In the genomic region with DNA sequence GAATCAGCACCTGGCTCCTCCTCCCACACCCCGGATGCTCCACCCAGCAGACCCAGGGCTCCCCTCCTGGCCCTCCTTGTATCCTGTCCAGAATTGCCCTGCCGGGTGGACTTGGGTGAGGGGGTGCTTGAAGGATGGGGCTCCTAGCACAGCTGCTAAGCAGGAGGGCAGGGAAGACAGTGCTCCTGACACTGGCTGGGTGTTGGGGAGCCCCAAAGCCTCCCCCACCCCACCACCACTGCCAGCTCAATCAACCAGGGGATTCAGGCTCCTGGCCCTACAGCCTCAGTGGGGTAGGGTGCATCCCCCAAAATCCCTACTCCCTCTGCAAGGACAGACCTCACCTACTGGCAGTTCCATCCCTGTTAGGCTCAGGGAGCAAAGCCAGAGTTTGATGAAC, we compare ENCODE assay signal across 32 cellular contexts. TPM values are rescaled to one million over a fixed set of nuclear protein-coding genes. Genes with fewer than 3 reads are reported as not detected.
"Had no signal": no experiment of that assay in that cellular context is flagged by ENCODE, and none has a peak within 500 bp of the region (broad histone marks: within the 10 kb centered on the region; RNA-seq: fewer than 3 reads in every experiment).

No MANE protein-coding gene starts in this region.

- H3K4me3 Mint-ChIP-seq: stimulated activated effector memory CD8-positive, alpha-beta T cell treated with anti-CD3 and anti-CD28 coated beads, Interleukin-12 subunit alpha, Interleukin-12 subunit beta, amount 100 ng/mL, for 72 hours; stimulated activated memory B cell treated with anti-CD40 and anti-IgM and Interleukin-4, amounts not matched to agents 10 μg/mL and 1 μg/mL and 100 μg/mL, for 72 hours; stimulated activated naive B cell treated with anti-CD40 and anti-IgM and Interleukin-4, amounts not matched to agents 10 μg/mL and 1 μg/mL and 100 μg/mL, for 72 hours; stimulated activated naive CD8-positive, alpha-beta T cell treated with anti-CD3 and anti-CD28 coated beads, Interleukin-15, amount 100 ng/mL, for 72 hours; stimulated activated naive CD8-positive, alpha-beta T cell treated with anti-CD3 and anti-CD28 coated beads, Interleukin-15, Interleukin-2, amounts not matched to agents 100 ng/mL and 50 ng/mL, for 24 hours; type B pancreatic cell had no signal

- H3K9me3 ChIP-seq: suprapubic skin, testis, thoracic aorta, thyroid gland, transverse colon, upper lobe of left lung, upper lobe of right lung, uterus, vagina had no signal

- H3K27ac ChIP-seq: stomach, suprapubic skin, testis, thoracic aorta, thyroid gland, tibial artery, tibial nerve, transverse colon, upper lobe of left lung, upper lobe of right lung, uterus, vagina had no signal

- DNase-seq: stimulated activated CD4-positive, alpha-beta T cell treated with anti-CD3 and anti-CD28 coated beads, Interleukin-2, amount 100 ng/mL, for 48 hours; stimulated activated CD4-positive, alpha-beta T cell treated with anti-CD3 and anti-CD28 coated beads, Interleukin-4, amount 100 ng/mL, for 1 hour; stimulated activated CD4-positive, alpha-beta T cell treated with anti-CD3 and anti-CD28 coated beads, Interleukin-4, amount 100 ng/mL, for 24 hours; stimulated activated CD4-positive, alpha-beta T cell treated with anti-CD3 and anti-CD28 coated beads, Interleukin-4, amount 100 ng/mL, for 4 hours; stimulated activated CD8-positive, alpha-beta memory T cell treated with anti-CD3 and anti-CD28 coated beads, Interleukin-4, amount 100 ng/mL, for 48 hours; stimulated activated naive B cell treated with anti-CD40 and anti-IgM and Interleukin-4, amounts not matched to agents 10 μg/mL and 1 μg/mL and 100 μg/mL, for 72 hours; stimulated activated naive CD4-positive, alpha-beta T cell; stimulated activated naive CD4-positive, alpha-beta T cell treated with Interleukin-2 at 50 U/mL for 16 hours; stimulated activated naive CD8-positive, alpha-beta T cell treated with anti-CD3 and anti-CD28 coated beads, Interleukin-15, amount 100 ng/mL, for 72 hours; stimulated activated naive CD8-positive, alpha-beta T cell treated with anti-CD3 and anti-CD28 coated beads, Interleukin-15, Interleukin-2, amounts not matched to agents 100 U/mL and 50 U/mL, for 24 hours; stomach; substantia nigra; testis; thyroid gland; tibial artery; transverse colon; trophoblast cell; upper lobe of left lung; upper lobe of right lung; uterus had no signal

- H3K4me1 Mint-ChIP-seq: stimulated activated memory B cell treated with anti-CD40 and anti-IgM and Interleukin-4, amounts not matched to agents 10 μg/mL and 1 μg/mL and 100 μg/mL, for 72 hours; stimulated activated naive B cell treated with anti-CD40 and anti-IgM and Interleukin-4, amounts not matched to agents 10 μg/mL and 1 μg/mL and 100 μg/mL, for 72 hours had no signal

- H3K36me3 Mint-ChIP-seq: stimulated activated effector memory CD8-positive, alpha-beta T cell treated with anti-CD3 and anti-CD28 coated beads, Interleukin-12 subunit alpha, Interleukin-12 subunit beta, amount 100 ng/mL, for 72 hours; stimulated activated memory B cell treated with anti-CD40 and anti-IgM and Interleukin-4, amounts not matched to agents 10 μg/mL and 1 μg/mL and 100 μg/mL, for 72 hours; stimulated activated naive B cell treated with anti-CD40 and anti-IgM and Interleukin-4, amounts not matched to agents 10 μg/mL and 1 μg/mL and 100 μg/mL, for 72 hours; type B pancreatic cell had no signal

- H3K27me3 Mint-ChIP-seq: stimulated activated naive CD8-positive, alpha-beta T cell treated with anti-CD3 and anti-CD28 coated beads, Interleukin-15, Interleukin-2, amounts not matched to agents 100 ng/mL and 50 ng/mL, for 24 hours; type B pancreatic cell had no signal

- H3K27me3 ChIP-seq: testis, thyroid gland, transverse colon, upper lobe of left lung, upper lobe of right lung, vagina had no signal

- H3K36me3 ChIP-seq: stomach, suprapubic skin, thoracic aorta, thyroid gland, tibial artery, tibial nerve, transverse colon, upper lobe of left lung, upper lobe of right lung, uterus, vagina had no signal

- H3K9me3 Mint-ChIP-seq: stimulated activated effector memory CD8-positive, alpha-beta T cell treated with anti-CD3 and anti-CD28 coated beads, Interleukin-12 subunit alpha, Interleukin-12 subunit beta, amount 100 ng/mL, for 72 hours; stimulated activated memory B cell treated with anti-CD40 and anti-IgM and Interleukin-4, amounts not matched to agents 10 μg/mL and 1 μg/mL and 100 μg/mL, for 72 hours; stimulated activated naive CD8-positive, alpha-beta T cell treated with anti-CD3 and anti-CD28 coated beads, Interleukin-15, Interleukin-2, amounts not matched to agents 100 ng/mL and 50 ng/mL, for 24 hours; type B pancreatic cell had no signal

- H3K27ac Mint-ChIP-seq: stimulated activated effector memory CD8-positive, alpha-beta T cell treated with anti-CD3 and anti-CD28 coated beads, Interleukin-12 subunit alpha, Interleukin-12 subunit beta, amount 100 ng/mL, for 72 hours; stimulated activated memory B cell treated with anti-CD40 and anti-IgM and Interleukin-4, amounts not matched to agents 10 μg/mL and 1 μg/mL and 100 μg/mL, for 72 hours; stimulated activated naive B cell treated with anti-CD40 and anti-IgM and Interleukin-4, amounts not matched to agents 10 μg/mL and 1 μg/mL and 100 μg/mL, for 72 hours; stimulated activated naive CD8-positive, alpha-beta T cell treated with anti-CD3 and anti-CD28 coated beads, Interleukin-15, amount 100 ng/mL, for 72 hours; stimulated activated naive CD8-positive, alpha-beta T cell treated with anti-CD3 and anti-CD28 coated beads, Interleukin-15, Interleukin-2, amounts not matched to agents 100 ng/mL and 50 ng/mL, for 24 hours; type B pancreatic cell had no signal

- H3K4me3 ChIP-seq: stomach, suprapubic skin, testis, thoracic aorta, thyroid gland, tibial artery, tibial nerve, transverse colon, upper lobe of left lung, upper lobe of right lung, uterus, vagina had no signal

- H3K4me1 ChIP-seq: testis, upper lobe of left lung, uterus had no signal

RNA-seq across cellular contexts. Expression of gene CYP4F11, which starts 2.6 kb away (rescaled TPM):
- total RNA-seq: temporal lobe had no signal

RNA-seq across cellular contexts. Expression of gene OR10H4, which starts 11.9 kb away (rescaled TPM):
- total RNA-seq: stomach, subcutaneous adipose tissue, suprapubic skin, temporal lobe, thoracic aorta, thyroid gland, tibial nerve, transverse colon, upper lobe of left lung, upper lobe of right lung, ureter, urinary bladder, uterus, vagina had no signal

RNA-seq across cellular contexts. Expression of gene CYP4F2, which starts 39.1 kb away (rescaled TPM):
- total RNA-seq: subcutaneous adipose tissue, temporal lobe, thoracic aorta, thyroid gland, tibial nerve, upper lobe of right lung, urinary bladder had no signal
